8 cellular contexts compared by ENCODE assay signal in genomic region chr15:82045892-82046667, GRCh38. TPM values are rescaled to one million over a fixed set of nuclear protein-coding genes. Genes with fewer than 3 reads are reported as not detected.
DNase-seq lines count a peak whose midpoint lies in the region; ATAC-seq, FAIRE-seq and TF ChIP-seq lines count a peak whose summit lies in the region.

MEX3B (minus strand) TSS chr15:82046018; CDS start chr15:82045705, 313 bp downstream.

- H3K27ac Mint-ChIP-seq in T-helper 17 cell (peak within 1 kb of the TSS; percentile 39), progenitor cell of endocrine pancreas (peak within 1 kb of the TSS; percentile 97)

- H3K36me3 ChIP-seq in left ventricle myocardium inferior (peaks cover 11% of the 10 kb centered on the region), upper lobe of right lung (no peaks in the 10 kb centered on the region)

- peaks cover 49% of the 10 kb centered on the region for H3K4me1 ChIP-seq in left ventricle myocardium inferior
- peaks cover 16% of the 10 kb centered on the region for H3K4me1 ChIP-seq in upper lobe of right lung

- peak; percentile 92 for FAIRE-seq in GM12892 (lab: Jason Lieb, UNC)

- peaks cover 8% of the 10 kb centered on the region for H3K27me3 Mint-ChIP-seq in T-helper 17 cell
- peaks cover 27% of the 10 kb centered on the region for H3K27me3 Mint-ChIP-seq in progenitor cell of endocrine pancreas

- H3K4me1 Mint-ChIP-seq in T-helper 17 cell (peaks cover 13% of the 10 kb centered on the region), progenitor cell of endocrine pancreas (ENCODE audit: low read depth) (peaks cover 12% of the 10 kb centered on the region)

- ATAC-seq in HG02938 (IDR thresholded peaks at IDR 0.05; ENCODE audit: unreplicated experiment), result peak; percentile 65
- peak; percentile 73 for ATAC-seq in T-helper 17 cell
- peak; percentile 89 for ATAC-seq in upper lobe of right lung

- no peaks in the 10 kb centered on the region for H3K9me3 ChIP-seq in T-helper 17 cell (ENCODE audit: control insufficient read depth, low read length, poor library complexity, severe bottlenecking)
- H3K9me3 ChIP-seq in left ventricle myocardium inferior (replicated peaks), result no peaks in the 10 kb centered on the region
- no peaks in the 10 kb centered on the region for H3K9me3 ChIP-seq in upper lobe of right lung

- DNase-seq in GM12892 (ENCODE audit: insufficient read length) (peak; percentile 82), NCI-H1694 (lab: John Stamatoyannopoulos, UW) (peak; percentile 90), T-helper 17 cell (peak; percentile 56 to 82 (median 67)), left ventricle myocardium inferior (peak; percentile 98), progenitor cell of endocrine pancreas (ENCODE audit: low spot score, unreplicated experiment) (peak; percentile 85), upper lobe of right lung (peak; percentile 98)

- H3K9me3 Mint-ChIP-seq in progenitor cell of endocrine pancreas (ENCODE audit: low read depth), result no peaks in the 10 kb centered on the region

- H3K27ac ChIP-seq in angular gyrus (ENCODE audit: low read depth, low read length), result peak within 1 kb of the TSS; percentile 93
- peak within 1 kb of the TSS; percentile 99 for H3K27ac ChIP-seq in left ventricle myocardium inferior (replicated peaks)
- peak within 1 kb of the TSS; percentile 85 for H3K27ac ChIP-seq in upper lobe of right lung

- H3K27me3 ChIP-seq in left ventricle myocardium inferior (ENCODE audit: low read depth), result no peaks in the 10 kb centered on the region
- no peaks in the 10 kb centered on the region for H3K27me3 ChIP-seq in upper lobe of right lung

- no peak for TF ChIP-seq POLR2A in GM12892 (IDR thresholded peaks at IDR 0.05; ENCODE audit: low read depth, low read length)

- TF ChIP-seq CTCF in left ventricle myocardium inferior (IDR thresholded peaks at IDR 0.05; ENCODE audit: borderline replicate concordance), result no peak
- TF ChIP-seq CTCF in progenitor cell of endocrine pancreas (IDR thresholded peaks at IDR 0.05; ENCODE audit: unreplicated experiment), result no peak
- no peak for TF ChIP-seq CTCF in upper lobe of right lung (IDR thresholded peaks at IDR 0.05)

- peak within 1 kb of the TSS; percentile 96 for H3K4me3 ChIP-seq in left ventricle myocardium inferior
- peak within 1 kb of the TSS; percentile 65 for H3K4me3 ChIP-seq in upper lobe of right lung

- intact Hi-C loops in left ventricle myocardium inferior (cut with micrococcal nuclease) (no loop called here), upper lobe of right lung (cut with DNase I) (no loop called here)

- no peaks in the 10 kb centered on the region for H3K36me3 Mint-ChIP-seq in T-helper 17 cell (ENCODE audit: low read depth)
- peaks cover 12% of the 10 kb centered on the region for H3K36me3 Mint-ChIP-seq in progenitor cell of endocrine pancreas (ENCODE audit: insufficient read depth)

- H3K4me3 Mint-ChIP-seq in T-helper 17 cell (peak within 1 kb of the TSS; percentile 91), progenitor cell of endocrine pancreas (ENCODE audit: low read depth) (peak within 1 kb of the TSS; percentile 94)

RNA-seq across cellular contexts. Expression of gene MEX3B, which starts in this region (rescaled TPM):
- 0.78 TPM for polyA plus RNA-seq in GM12892 (2012; ENCODE audit: missing spikeins)
- total RNA-seq in T-helper 17 cell (1 to 10 TPM in 1 of 2 donors, under 1 TPM in 1; 0.87 to 1.4 TPM), left ventricle myocardium inferior (2.5 TPM), progenitor cell of endocrine pancreas (21.9 and 22.4 TPM in 2 replicates), upper lobe of right lung (1.9 TPM)

Comparison
In these comparisons a context has a peak if more than half of its experiments do, and no peak if none do; other contexts are left out.
1. Peak in every context shown above with its lines: DNase-seq, ATAC-seq, H3K4me3 ChIP-seq and H3K27ac ChIP-seq.